In genomic region chr3:121757087-121757811, GRCh38 we compare ENCODE assay signal across 13 cellular contexts. TPM values are rescaled to one million over a fixed set of nuclear protein-coding genes. Genes with fewer than 3 reads are reported as not detected.
DNase-seq lines count a peak whose midpoint lies in the region; ATAC-seq and TF ChIP-seq lines count a peak whose summit lies in the region.
"Had no signal": no experiment of that assay in that cellular context is flagged by ENCODE, and none has a peak within 500 bp of the region (broad histone marks: within the 10 kb centered on the region; RNA-seq: fewer than 3 reads in every experiment).

No MANE protein-coding gene starts in this region.

- no peaks in the 10 kb centered on the region for H3K79me2 ChIP-seq in Loucy (ENCODE audit: insufficient read depth, low read length)
- H3K79me2 ChIP-seq: parathyroid adenoma had no signal

- peak overlapping the region; percentile 44 for H3K4me2 ChIP-seq in Loucy (ENCODE audit: low read depth, low read length, poor library complexity, severe bottlenecking)

- H3K36me3 ChIP-seq in Loucy (ENCODE audit: insufficient read depth, low read length) (no peaks in the 10 kb centered on the region), psoas muscle (ENCODE audit: insufficient read depth in 1 of 2, low read depth in 1 of 2) (no peaks in the 10 kb centered on the region)

- H3K27ac ChIP-seq in psoas muscle: no peak overlapping the region
- H3K27ac ChIP-seq: parathyroid adenoma had no signal

- H4K20me1 ChIP-seq in Loucy (ENCODE audit: insufficient read depth, low read length, poor library complexity, severe bottlenecking): no peaks in the 10 kb centered on the region

- peak overlapping the region; percentile 61 for H2AFZ ChIP-seq in Loucy (ENCODE audit: low read length)
- H2AFZ ChIP-seq: parathyroid adenoma had no signal

- H3K9ac ChIP-seq in Loucy (ENCODE audit: low read depth, low read length, poor library complexity, severe bottlenecking): no peak overlapping the region
- H3K9ac ChIP-seq: parathyroid adenoma had no signal

- peaks cover 10% of the 10 kb centered on the region for H3K4me1 ChIP-seq in Loucy (ENCODE audit: insufficient read depth, low read length, poor library complexity, severe bottlenecking)
- no peaks in the 10 kb centered on the region for H3K4me1 ChIP-seq in psoas muscle
- H3K4me1 ChIP-seq: parathyroid adenoma had no signal

- H3K4me1 Mint-ChIP-seq in memory B cell: peaks cover 18% of the 10 kb centered on the region

- H3K27me3 ChIP-seq in Loucy (ENCODE audit: insufficient read depth, low read length, poor library complexity, severe bottlenecking) (no peaks in the 10 kb centered on the region), psoas muscle (ENCODE audit: insufficient read depth in 3 of 3, low read length in 2 of 3) (no peaks in the 10 kb centered on the region)

- no peaks in the 10 kb centered on the region for H3K9me3 ChIP-seq in Loucy (ENCODE audit: insufficient read depth, low read depth, low read length)
- H3K9me3 ChIP-seq in psoas muscle: no peaks in the 10 kb centered on the region

- intact Hi-C loops in psoas muscle (cut with DNase I): no loop called here

- H3K4me3 ChIP-seq in Loucy (ENCODE audit: low read length, poor library complexity, severe bottlenecking) (peak overlapping the region; percentile 20), psoas muscle (no peak overlapping the region)

- no peak overlapping the region for H3K4me3 Mint-ChIP-seq in memory B cell
- H3K4me3 Mint-ChIP-seq: activated naive CD4-positive, alpha-beta T cell treated with anti-CD3 and anti-CD28 coated beads for 36 hours; B cell had no signal

- peaks cover 3% of the 10 kb centered on the region for H3K9me3 Mint-ChIP-seq in memory B cell
- H3K9me3 Mint-ChIP-seq: activated naive CD4-positive, alpha-beta T cell treated with anti-CD3 and anti-CD28 coated beads for 36 hours had no signal

- ATAC-seq in memory B cell (ENCODE audit: low read depth) (peak; percentile 43), HG03139 (IDR thresholded peaks at IDR 0.05; ENCODE audit: unreplicated experiment) (no peak), psoas muscle (no peak)

- TF ChIP-seq CTCF in Loucy (conservative IDR thresholded peaks at IDR 0.05; ENCODE audit: low read length) (no peak), psoas muscle (IDR thresholded peaks at IDR 0.05) (no peak)

- H3K36me3 Mint-ChIP-seq in memory B cell: no peaks in the 10 kb centered on the region

- no peaks in the 10 kb centered on the region for H3K9me2 ChIP-seq in Loucy (replicated peaks; ENCODE audit: low read depth, low read length)

- no peaks in the 10 kb centered on the region for H3K27me3 Mint-ChIP-seq in memory B cell
- H3K27me3 Mint-ChIP-seq: B cell had no signal

- H3F3A ChIP-seq in Loucy (ENCODE audit: low read depth): no peaks in the 10 kb centered on the region; the same call in 1 of the 2 replicates

- DNase-seq in CMK (ENCODE audit: low read depth) (peak; percentile 18), amniotic epithelial cell (ENCODE audit: low read depth) (peak; percentile 59), memory B cell (ENCODE audit: low spot score in 2 of 2) (no peak), SK-N-DZ (ENCODE audit: low spot score) (no peak), psoas muscle (no peak), mucosa of gallbladder (ENCODE audit: low spot score) (no peak)
- DNase-seq: activated CD4-positive, CD25-positive, alpha-beta regulatory T cell; activated naive CD4-positive, alpha-beta T cell treated with anti-CD3 and anti-CD28 coated beads for 36 hours; stimulated activated CD4-positive, alpha-beta T cell treated with anti-CD3 and anti-CD28 coated beads, Interleukin-15, amount 100 ng/mL, for 24 hours had no signal

- WGBS in psoas muscle, 3 donors: 33 to 38% (median 36%) methylated on average over 4 of the region's 4 CpGs

- H3K27ac Mint-ChIP-seq in memory B cell: no peak overlapping the region
- H3K27ac Mint-ChIP-seq: activated naive CD4-positive, alpha-beta T cell treated with anti-CD3 and anti-CD28 coated beads for 36 hours; B cell had no signal

RNA-seq across cellular contexts. Expression of gene GOLGB1, which starts 7.7 kb away (rescaled TPM):
- polyA plus RNA-seq in SK-N-DZ (2014; cell fraction: cytosol; rRNA removed): 7.6 and 8.2 TPM in 2 replicates
- 11.2 and 14.5 TPM in 2 replicates for polyA plus RNA-seq in SK-N-DZ (2014; cell fraction: nucleus; rRNA removed)
- 10 to 100 TPM; 20.6 to 30.7 (median 23.6) TPM for total RNA-seq in psoas muscle
- polyA plus RNA-seq in psoas muscle: 10 to 100 TPM in 1 of 3 donors, 1 to 10 TPM in 2; 7.5 to 16.1 (median 7.7) TPM
- 79.9 TPM for total RNA-seq in mucosa of gallbladder

Comparison
In these comparisons a context has a peak if more than half of its experiments do, and no peak if none do; other contexts are left out.
1. DNase-seq: peak in CMK (single experiment) and amniotic epithelial cell (single experiment); none in memory B cell (0 of 2), SK-N-DZ (single experiment), psoas muscle (0 of 2) and mucosa of gallbladder (single experiment).